Comparison of ENCODE assay signal across 16 cellular contexts in the genomic region with DNA sequence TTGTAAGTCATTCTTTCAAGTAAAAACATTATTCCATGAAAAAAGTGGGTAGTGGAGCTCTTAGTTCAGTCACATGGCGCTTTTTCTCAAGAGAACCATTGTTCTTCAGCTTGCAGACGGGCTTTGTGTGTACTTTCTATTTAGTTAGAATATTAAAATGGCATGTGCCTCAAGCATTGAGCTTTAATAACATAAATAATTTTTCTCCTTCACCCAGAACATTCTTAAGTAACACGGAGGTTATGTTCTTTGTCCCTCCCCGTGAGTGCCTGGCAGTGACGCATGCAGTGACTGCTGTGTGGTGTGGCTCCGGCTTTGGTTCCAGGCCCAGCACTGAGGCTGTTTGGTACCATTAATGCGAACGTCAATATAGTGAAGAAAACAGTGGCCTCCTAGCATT.
DNase-seq lines count a peak whose midpoint lies in the region; ATAC-seq and TF ChIP-seq lines count a peak whose summit lies in the region.
"Had no signal": no experiment of that assay in that cellular context is flagged by ENCODE, and none has a peak within 500 bp of the region (broad histone marks: within the 10 kb centered on the region; RNA-seq: fewer than 3 reads in every experiment).

No MANE protein-coding gene starts in this region.

- WGBS in psoas muscle, 3 donors: 86 to 89% (median 88%) methylated on average over 8 of the region's 8 CpGs

- H3K27ac ChIP-seq in psoas muscle: no peak overlapping the region
- H3K27ac ChIP-seq: KMS-11 had no signal

- H3K27ac Mint-ChIP-seq in activated CD8-positive, alpha-beta memory T cell treated with anti-CD3 and anti-CD28 coated beads, Interleukin-2, amount 10 ng/mL, durations not matched to agents 7 days and 5 days: no peak overlapping the region
- H3K27ac Mint-ChIP-seq in activated T-cell treated with anti-CD3 and anti-CD28 coated beads, Interleukin-2, amount 50 U/mL, for 72 hours: no peak overlapping the region

- no peak overlapping the region for H3K4me3 Mint-ChIP-seq in activated CD8-positive, alpha-beta memory T cell treated with anti-CD3 and anti-CD28 coated beads, Interleukin-2, amount 10 ng/mL, durations not matched to agents 7 days and 5 days
- no peak overlapping the region for H3K4me3 Mint-ChIP-seq in activated T-cell treated with anti-CD3 and anti-CD28 coated beads, Interleukin-2, amount 50 U/mL, for 72 hours

- H3K27me3 ChIP-seq in psoas muscle (ENCODE audit: insufficient read depth in 3 of 3, low read length in 2 of 3): no peaks in the 10 kb centered on the region
- H3K27me3 ChIP-seq: MG63 had no signal

- peak; percentile 7 for DNase-seq in activated CD8-positive, alpha-beta memory T cell treated with anti-CD3 and anti-CD28 coated beads, Interleukin-2, amount 50 U/mL, for 48 hours
- DNase-seq in activated CD8-positive, alpha-beta memory T cell treated with anti-CD3 and anti-CD28 coated beads, Interleukin-2, amount 10 ng/mL, durations not matched to agents 7 days and 5 days: no peak
- peak; percentile 74 for DNase-seq in epidermal melanocyte (ENCODE audit: insufficient read length, low spot score)
- peak; percentile 79 for DNase-seq in midbrain (lab: John Stamatoyannopoulos, UW)
- DNase-seq in activated T-cell treated with anti-CD3 and anti-CD28 coated beads, Interleukin-2, amount 50 U/mL, for 72 hours: no peak
- no peak for DNase-seq in foreskin fibroblast
- no peak for DNase-seq in psoas muscle
- DNase-seq: MG63, NCI-H1105, NCI-H2029, NCI-H2171 treated with DMSO at 0.1 percent for 48 hours, NCI-H510A had no signal

- H3K4me1 ChIP-seq in psoas muscle: no peaks in the 10 kb centered on the region
- H3K4me1 ChIP-seq: HAP-1 had no signal

- no peaks in the 10 kb centered on the region for H3K27me3 Mint-ChIP-seq in activated CD8-positive, alpha-beta memory T cell treated with anti-CD3 and anti-CD28 coated beads, Interleukin-2, amount 10 ng/mL, durations not matched to agents 7 days and 5 days
- peaks cover 10% of the 10 kb centered on the region for H3K27me3 Mint-ChIP-seq in activated T-cell treated with anti-CD3 and anti-CD28 coated beads, Interleukin-2, amount 50 U/mL, for 72 hours (ENCODE audit: low read depth)

- no peak for TF ChIP-seq CTCF in foreskin fibroblast (IDR thresholded peaks at IDR 0.05; ENCODE audit: low read depth, low read length)
- TF ChIP-seq CTCF in psoas muscle (IDR thresholded peaks at IDR 0.05): no peak

- H3K4me3 ChIP-seq in foreskin fibroblast (ENCODE audit: low read depth in 1 of 2, low read length in 2 of 2) (no peak overlapping the region), psoas muscle (no peak overlapping the region)
- H3K4me3 ChIP-seq: HAP-1, MG63 had no signal

- CTCF ChIA-PET in activated CD8-positive, alpha-beta memory T cell treated with anti-CD3 and anti-CD28 coated beads, Interleukin-2, amount 10 ng/mL, durations not matched to agents 7 days and 5 days (lab: Charles Lee): no interaction called here

- H3K9me3 Mint-ChIP-seq in activated CD8-positive, alpha-beta memory T cell treated with anti-CD3 and anti-CD28 coated beads, Interleukin-2, amount 10 ng/mL, durations not matched to agents 7 days and 5 days (ENCODE audit: low read depth): peaks cover 2% of the 10 kb centered on the region
- peaks cover 0 to 3% of the 10 kb centered on the region in 2 donors for H3K9me3 Mint-ChIP-seq in activated T-cell treated with anti-CD3 and anti-CD28 coated beads, Interleukin-2, amount 50 U/mL, for 72 hours

- no peaks in the 10 kb centered on the region for H3K4me1 Mint-ChIP-seq in activated CD8-positive, alpha-beta memory T cell treated with anti-CD3 and anti-CD28 coated beads, Interleukin-2, amount 10 ng/mL, durations not matched to agents 7 days and 5 days
- H3K4me1 Mint-ChIP-seq in activated T-cell treated with anti-CD3 and anti-CD28 coated beads, Interleukin-2, amount 50 U/mL, for 72 hours (ENCODE audit: low read depth): no peaks in the 10 kb centered on the region

- intact Hi-C loops in psoas muscle (cut with DNase I): no loop called here

- ATAC-seq in activated CD8-positive, alpha-beta memory T cell treated with anti-CD3 and anti-CD28 coated beads, Interleukin-2, amount 10 ng/mL, durations not matched to agents 7 days and 5 days: no peak
- ATAC-seq in GM18909 (IDR thresholded peaks at IDR 0.05; ENCODE audit: poor library complexity, unreplicated experiment): no peak
- no peak for ATAC-seq in activated T-cell treated with anti-CD3 and anti-CD28 coated beads, Interleukin-2, amount 50 U/mL, for 72 hours (replicated peaks in 1 of 2)
- ATAC-seq in psoas muscle: no peak
- ATAC-seq: HepG2 had no signal

- no peaks in the 10 kb centered on the region for H3K36me3 ChIP-seq in psoas muscle (ENCODE audit: insufficient read depth in 1 of 2, low read depth in 1 of 2)
- H3K36me3 ChIP-seq: HAP-1, MG63 had no signal

- H3K36me3 Mint-ChIP-seq in activated CD8-positive, alpha-beta memory T cell treated with anti-CD3 and anti-CD28 coated beads, Interleukin-2, amount 10 ng/mL, durations not matched to agents 7 days and 5 days: no peaks in the 10 kb centered on the region
- peaks cover 0 to 3% of the 10 kb centered on the region in 2 donors for H3K36me3 Mint-ChIP-seq in activated T-cell treated with anti-CD3 and anti-CD28 coated beads, Interleukin-2, amount 50 U/mL, for 72 hours (ENCODE audit: insufficient read depth in 2 of 2)

- H3K9me3 ChIP-seq in psoas muscle: no peaks in the 10 kb centered on the region
- H3K9me3 ChIP-seq: HAP-1 had no signal

Comparison
In these comparisons a context has a peak if more than half of its experiments do, and no peak if none do; other contexts are left out.
1. DNase-seq: peak in activated CD8-positive, alpha-beta memory T cell treated with anti-CD3 and anti-CD28 coated beads, Interleukin-2, amount 50 U/mL, for 48 hours (single experiment), epidermal melanocyte (single experiment) and midbrain (single experiment); none in activated CD8-positive, alpha-beta memory T cell treated with anti-CD3 and anti-CD28 coated beads, Interleukin-2, amount 10 ng/mL, durations not matched to agents 7 days and 5 days (single experiment), activated T-cell treated with anti-CD3 and anti-CD28 coated beads, Interleukin-2, amount 50 U/mL, for 72 hours (0 of 2), foreskin fibroblast (0 of 2) and psoas muscle (0 of 2).